In the genomic region with DNA sequence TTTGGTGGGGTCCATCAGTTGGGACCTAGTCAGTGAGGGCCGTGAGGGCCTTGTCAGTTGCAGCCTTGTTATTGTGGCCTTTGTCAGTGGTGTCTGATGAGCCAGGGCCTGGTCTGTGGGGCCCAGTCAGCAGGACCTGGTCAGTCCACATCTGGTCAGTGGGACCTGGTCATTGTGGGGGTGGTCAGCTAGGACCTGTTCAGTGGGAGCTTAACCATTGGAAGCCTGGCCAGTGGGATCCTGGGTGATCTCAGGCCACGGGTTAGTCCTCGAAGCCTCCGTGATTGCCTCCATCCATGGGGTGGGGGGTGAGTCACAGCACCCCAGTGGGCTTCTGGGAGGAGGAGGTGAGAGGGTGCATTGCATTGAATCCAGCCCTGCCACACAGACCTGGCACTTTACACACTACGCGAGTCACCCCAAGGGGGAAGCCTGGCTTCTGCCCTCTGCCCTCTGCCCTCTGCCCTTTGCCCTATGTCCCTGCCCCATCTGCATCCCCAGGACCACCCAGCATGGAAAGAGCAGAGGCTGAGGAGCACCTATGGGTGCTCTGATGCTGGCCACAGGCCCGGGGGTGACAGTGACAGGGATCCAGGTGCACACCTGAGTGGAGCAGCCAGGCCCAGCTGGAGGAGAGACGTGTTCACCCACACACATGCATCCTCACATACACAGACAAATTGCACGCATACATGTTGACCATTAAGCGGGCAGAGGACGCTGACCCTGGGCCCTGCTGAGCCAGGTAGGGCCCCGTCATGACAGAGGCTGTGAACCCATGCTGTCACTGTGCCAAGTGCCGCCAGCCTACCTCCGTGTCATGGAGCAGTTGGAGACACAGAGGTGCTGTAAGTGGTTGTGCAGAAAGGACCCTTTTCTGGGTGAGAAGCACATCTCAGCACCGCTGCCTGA, we compare ENCODE assay signal across 17 cellular contexts.
"Had no signal": no experiment of that assay in that cellular context is flagged by ENCODE, and none has a peak within 500 bp of the region (broad histone marks: within the 10 kb centered on the region; RNA-seq: fewer than 3 reads in every experiment).

No MANE protein-coding gene starts in this region.

- H3K27ac Mint-ChIP-seq: activated B cell treated with CpG ODN at 0.5 μM for 24 hours; stimulated activated naive B cell treated with anti-CD40 and anti-IgM and Interleukin-4, amounts not matched to agents 10 μg/mL and 1 μg/mL and 100 μg/mL, for 72 hours; T-helper 1 cell treated with Interleukin-12 subunit alpha and Interleukin-12 subunit beta and Interleukin-4 antibody, amounts not matched to agents 30 μg/mL and 1 μg/mL, for 36 hours; type B pancreatic cell had no signal

- H3K27me3 ChIP-seq: SJSA1 had no signal

- ATAC-seq: heart right ventricle; lower lobe of right lung; stimulated activated naive B cell treated with anti-CD40 and anti-IgM and Interleukin-4, amounts not matched to agents 10 μg/mL and 1 μg/mL and 100 μg/mL, for 72 hours had no signal

- H3K36me3 ChIP-seq: heart right ventricle, lower lobe of right lung, SJSA1, thoracic aorta had no signal

- H3K9me3 Mint-ChIP-seq: activated B cell treated with CpG ODN at 0.5 μM for 24 hours; naive B cell; stimulated activated naive B cell treated with anti-CD40 and anti-IgM and Interleukin-4, amounts not matched to agents 10 μg/mL and 1 μg/mL and 100 μg/mL, for 72 hours; T-helper 1 cell treated with Interleukin-12 subunit alpha and Interleukin-12 subunit beta and Interleukin-4 antibody, amounts not matched to agents 30 μg/mL and 1 μg/mL, for 36 hours had no signal

- DNase-seq: activated B cell treated with CpG ODN at 0.5 μM for 24 hours; activated CD4-positive, alpha-beta T cell treated with anti-CD3 and anti-CD28 coated beads, Interleukin-2, amount 50 U/mL, for 1 hour; activated CD8-positive, alpha-beta memory T cell treated with anti-CD3 and anti-CD28 coated beads for 24 hours; amygdala; heart right ventricle; lower lobe of right lung; mesendoderm; naive B cell; occipital lobe; stimulated activated CD4-positive, alpha-beta T cell treated with anti-CD3 and anti-CD28 coated beads, Interleukin-2, amount 100 ng/mL, for 48 hours; stimulated activated CD8-positive, alpha-beta memory T cell treated with anti-CD3 and anti-CD28 coated beads, Interleukin-4, amount 100 ng/mL, for 48 hours; stimulated activated naive B cell treated with anti-CD40 and anti-IgM and Interleukin-4, amounts not matched to agents 10 μg/mL and 1 μg/mL and 100 μg/mL, for 72 hours; T1000 had no signal

- H3K27ac ChIP-seq: heart right ventricle, lower lobe of right lung, SJSA1, thoracic aorta had no signal

- H3K36me3 Mint-ChIP-seq: naive B cell; stimulated activated naive B cell treated with anti-CD40 and anti-IgM and Interleukin-4, amounts not matched to agents 10 μg/mL and 1 μg/mL and 100 μg/mL, for 72 hours; type B pancreatic cell had no signal

- H3K4me1 ChIP-seq: heart right ventricle, lower lobe of right lung, SJSA1 had no signal

- H3K4me3 ChIP-seq: heart right ventricle, lower lobe of right lung, SJSA1, thoracic aorta had no signal

- H3K9me3 ChIP-seq: heart right ventricle, lower lobe of right lung, SJSA1, thoracic aorta had no signal
